In genomic region chr6:5652738-5653137, GRCh38 we compare ENCODE assay signal across 36 cellular contexts.
"Had no signal": no experiment of that assay in that cellular context is flagged by ENCODE, and none has a peak within 500 bp of the region (broad histone marks: within the 10 kb centered on the region; RNA-seq: fewer than 3 reads in every experiment).

No MANE protein-coding gene starts in this region.

- H3K4me1 ChIP-seq: ascending aorta had no signal

- H3K4me1 Mint-ChIP-seq: activated CD4-positive, alpha-beta memory T cell treated with anti-CD3 and anti-CD28 coated beads, Interleukin-2, amount 10 ng/mL, durations not matched to agents 7 days and 5 days; activated CD4-positive, alpha-beta T cell treated with anti-CD3 and anti-CD28 coated beads for 36 hours; activated CD4-positive, alpha-beta T cell treated with anti-CD3 and anti-CD28 coated beads, Interleukin-2, amount 10 ng/mL, durations not matched to agents 7 days and 5 days; activated CD8-positive, alpha-beta memory T cell treated with anti-CD3 and anti-CD28 coated beads, Interleukin-2, amount 10 ng/mL, durations not matched to agents 7 days and 5 days; activated naive CD4-positive, alpha-beta T cell treated with anti-CD3 and anti-CD28 coated beads, Interleukin-2, amount 10 ng/mL, durations not matched to agents 7 days and 5 days; activated naive CD8-positive, alpha-beta T cell treated with anti-CD3 and anti-CD28 coated beads, Interleukin-2, amount 10 ng/mL, durations not matched to agents 7 days and 5 days; brain; T-cell; WTC11 had no signal

- ATAC-seq: activated CD4-positive, alpha-beta T cell treated with anti-CD3 and anti-CD28 coated beads for 36 hours; activated CD4-positive, CD25-positive, alpha-beta regulatory T cell treated with anti-CD3 and anti-CD28 coated beads, Interleukin-2, amount 50 U/mL, for 24 hours; activated CD8-positive, alpha-beta memory T cell treated with anti-CD3 and anti-CD28 coated beads, Interleukin-2, amount 10 ng/mL, durations not matched to agents 7 days and 5 days; activated CD8-positive, alpha-beta T cell treated with anti-CD3 and anti-CD28 coated beads, Interleukin-2, amount 10 ng/mL, durations not matched to agents 7 days and 5 days; activated naive CD8-positive, alpha-beta T cell treated with anti-CD3 and anti-CD28 coated beads, Interleukin-2, amount 50 U/mL, for 24 hours; T-cell; WTC11 had no signal

- H3K27ac Mint-ChIP-seq: activated CD4-positive, alpha-beta memory T cell treated with anti-CD3 and anti-CD28 coated beads, Interleukin-2, amount 10 ng/mL, durations not matched to agents 7 days and 5 days; activated CD4-positive, alpha-beta T cell treated with anti-CD3 and anti-CD28 coated beads for 36 hours; activated CD4-positive, alpha-beta T cell treated with anti-CD3 and anti-CD28 coated beads, Interleukin-2, amount 10 ng/mL, durations not matched to agents 7 days and 5 days; activated CD8-positive, alpha-beta memory T cell treated with anti-CD3 and anti-CD28 coated beads, Interleukin-2, amount 10 ng/mL, durations not matched to agents 7 days and 5 days; activated CD8-positive, alpha-beta T cell treated with anti-CD3 and anti-CD28 coated beads, Interleukin-2, amount 10 ng/mL, durations not matched to agents 7 days and 5 days; activated naive CD4-positive, alpha-beta T cell treated with anti-CD3 and anti-CD28 coated beads, Interleukin-2, amount 10 ng/mL, durations not matched to agents 7 days and 5 days; activated naive CD4-positive, alpha-beta T cell treated with anti-CD3 and anti-CD28 coated beads, Interleukin-2, amount 50 U/mL, for 24 hours; activated naive CD8-positive, alpha-beta T cell; activated naive CD8-positive, alpha-beta T cell treated with anti-CD3 and anti-CD28 coated beads, Interleukin-2, amount 10 ng/mL, durations not matched to agents 7 days and 5 days; activated naive CD8-positive, alpha-beta T cell treated with anti-CD3 and anti-CD28 coated beads, Interleukin-2, amount 50 U/mL, for 24 hours; activated T-cell treated with anti-CD3 and anti-CD28 coated beads, Interleukin-2, amount 50 U/mL, for 24 hours; activated T-helper 2 cell treated with anti-CD3 and anti-CD28 coated beads, Interferon-gamma antibody, Interleukin-2, Interleukin-4, amounts not matched to agents 10 μg/mL and 5 μg/mL and 100 μg/mL, durations not matched to agents 14 hours and 24 hours and 36 hours; brain; T-cell; T-helper 1 cell treated with Interleukin-12 subunit alpha and Interleukin-12 subunit beta and Interleukin-4 antibody, amounts not matched to agents 30 μg/mL and 1 μg/mL, for 36 hours; T-helper 2 cell treated with Interferon-gamma antibody and Interleukin-4, amounts not matched to agents 5 μg/mL and 100 μg/mL, for 36 hours had no signal

- H3K9me3 ChIP-seq: ascending aorta had no signal

- H3K4me3 Mint-ChIP-seq: activated CD4-positive, alpha-beta memory T cell treated with anti-CD3 and anti-CD28 coated beads, Interleukin-2, amount 10 ng/mL, durations not matched to agents 7 days and 5 days; activated CD4-positive, alpha-beta T cell treated with anti-CD3 and anti-CD28 coated beads for 36 hours; activated CD4-positive, alpha-beta T cell treated with anti-CD3 and anti-CD28 coated beads, Interleukin-2, amount 10 ng/mL, durations not matched to agents 7 days and 5 days; activated CD8-positive, alpha-beta memory T cell treated with anti-CD3 and anti-CD28 coated beads, Interleukin-2, amount 10 ng/mL, durations not matched to agents 7 days and 5 days; activated CD8-positive, alpha-beta T cell treated with anti-CD3 and anti-CD28 coated beads, Interleukin-2, amount 10 ng/mL, durations not matched to agents 7 days and 5 days; activated naive CD4-positive, alpha-beta T cell treated with anti-CD3 and anti-CD28 coated beads, Interleukin-2, amount 10 ng/mL, durations not matched to agents 7 days and 5 days; activated naive CD4-positive, alpha-beta T cell treated with anti-CD3 and anti-CD28 coated beads, Interleukin-2, amount 50 U/mL, for 24 hours; activated naive CD8-positive, alpha-beta T cell; activated naive CD8-positive, alpha-beta T cell treated with anti-CD3 and anti-CD28 coated beads, Interleukin-2, amount 10 ng/mL, durations not matched to agents 7 days and 5 days; activated naive CD8-positive, alpha-beta T cell treated with anti-CD3 and anti-CD28 coated beads, Interleukin-2, amount 50 U/mL, for 24 hours; activated T-cell treated with anti-CD3 and anti-CD28 coated beads, Interleukin-2, amount 50 U/mL, for 24 hours; brain; T-cell; T-helper 1 cell treated with Interleukin-12 subunit alpha and Interleukin-12 subunit beta and Interleukin-4 antibody, amounts not matched to agents 30 μg/mL and 1 μg/mL, for 36 hours; T-helper 2 cell treated with Interferon-gamma antibody and Interleukin-4, amounts not matched to agents 5 μg/mL and 100 μg/mL, for 36 hours; WTC11 had no signal

- H3K27ac ChIP-seq: ascending aorta, cardiac muscle cell, WERI-Rb-1 had no signal

- H3K27me3 Mint-ChIP-seq: activated CD4-positive, alpha-beta memory T cell treated with anti-CD3 and anti-CD28 coated beads, Interleukin-2, amount 10 ng/mL, durations not matched to agents 7 days and 5 days; activated CD4-positive, alpha-beta T cell treated with anti-CD3 and anti-CD28 coated beads for 36 hours; activated CD4-positive, alpha-beta T cell treated with anti-CD3 and anti-CD28 coated beads, Interleukin-2, amount 10 ng/mL, durations not matched to agents 7 days and 5 days; activated CD8-positive, alpha-beta memory T cell treated with anti-CD3 and anti-CD28 coated beads, Interleukin-2, amount 10 ng/mL, durations not matched to agents 7 days and 5 days; activated naive CD4-positive, alpha-beta T cell treated with anti-CD3 and anti-CD28 coated beads, Interleukin-2, amount 10 ng/mL, durations not matched to agents 7 days and 5 days; activated naive CD4-positive, alpha-beta T cell treated with anti-CD3 and anti-CD28 coated beads, Interleukin-2, amount 50 U/mL, for 24 hours; activated naive CD8-positive, alpha-beta T cell; activated naive CD8-positive, alpha-beta T cell treated with anti-CD3 and anti-CD28 coated beads, Interleukin-2, amount 10 ng/mL, durations not matched to agents 7 days and 5 days; activated naive CD8-positive, alpha-beta T cell treated with anti-CD3 and anti-CD28 coated beads, Interleukin-2, amount 50 U/mL, for 24 hours; activated T-cell treated with anti-CD3 and anti-CD28 coated beads, Interleukin-2, amount 50 U/mL, for 24 hours; brain; T-cell had no signal

- H3K4me3 ChIP-seq: ascending aorta, cardiac muscle cell had no signal

- DNase-seq: activated CD4-positive, alpha-beta memory T cell treated with anti-CD3 and anti-CD28 coated beads, Interleukin-2, amount 10 ng/mL, durations not matched to agents 7 days and 5 days; activated CD4-positive, alpha-beta T cell treated with anti-CD3 and anti-CD28 coated beads for 1 hour; activated CD4-positive, alpha-beta T cell treated with anti-CD3 and anti-CD28 coated beads for 36 hours; activated CD4-positive, alpha-beta T cell treated with anti-CD3 and anti-CD28 coated beads for 48 hours; activated CD4-positive, alpha-beta T cell treated with anti-CD3 and anti-CD28 coated beads, Interleukin-2, amount 10 ng/mL, durations not matched to agents 7 days and 5 days; activated CD4-positive, alpha-beta T cell treated with anti-CD3 and anti-CD28 coated beads, Interleukin-2, amount 50 U/mL, for 48 hours; activated CD4-positive, CD25-positive, alpha-beta regulatory T cell; activated CD8-positive, alpha-beta memory T cell treated with anti-CD3 and anti-CD28 coated beads for 24 hours; activated CD8-positive, alpha-beta memory T cell treated with anti-CD3 and anti-CD28 coated beads, Interleukin-2, amount 10 ng/mL, durations not matched to agents 7 days and 5 days; activated CD8-positive, alpha-beta memory T cell treated with anti-CD3 and anti-CD28 coated beads, Interleukin-2, amount 50 U/mL, for 48 hours; activated CD8-positive, alpha-beta T cell treated with anti-CD3 and anti-CD28 coated beads, Interleukin-2, amount 10 ng/mL, durations not matched to agents 7 days and 5 days; activated effector memory CD4-positive, alpha-beta T cell treated with Interleukin-2 at 50 U/mL for 16 hours; activated gamma-delta T cell; activated naive CD4-positive, alpha-beta T cell treated with anti-CD3 and anti-CD28 coated beads, Interleukin-2, amount 10 ng/mL, durations not matched to agents 7 days and 5 days; activated naive CD4-positive, alpha-beta T cell treated with Interleukin-2 at 50 U/mL for 16 hours; activated naive CD8-positive, alpha-beta T cell treated with anti-CD3 and anti-CD28 coated beads, Interleukin-2, amount 10 ng/mL, durations not matched to agents 7 days and 5 days; activated naive CD8-positive, alpha-beta T cell treated with anti-CD3 and anti-CD28 coated beads, Interleukin-2, amount 50 U/mL, for 24 hours; activated T-cell treated with anti-CD3 and anti-CD28 coated beads, Interleukin-2, amount 50 U/mL, for 24 hours; activated T-cell treated with anti-CD3 and anti-CD28 coated beads, Interleukin-2, amount 50 U/mL, for 48 hours; amygdala; anterior cingulate cortex; central memory CD4-positive, alpha-beta T cell; T-cell; T-helper 2 cell; T-helper 9 cell; WERI-Rb-1 had no signal

- H3K27me3 ChIP-seq: ascending aorta, cardiac muscle cell had no signal

- H3K9me3 Mint-ChIP-seq: activated CD4-positive, alpha-beta memory T cell treated with anti-CD3 and anti-CD28 coated beads, Interleukin-2, amount 10 ng/mL, durations not matched to agents 7 days and 5 days; activated CD4-positive, alpha-beta T cell treated with anti-CD3 and anti-CD28 coated beads, Interleukin-2, amount 10 ng/mL, durations not matched to agents 7 days and 5 days; activated naive CD4-positive, alpha-beta T cell treated with anti-CD3 and anti-CD28 coated beads, Interleukin-2, amount 10 ng/mL, durations not matched to agents 7 days and 5 days; activated naive CD8-positive, alpha-beta T cell treated with anti-CD3 and anti-CD28 coated beads, Interleukin-2, amount 10 ng/mL, durations not matched to agents 7 days and 5 days; activated naive CD8-positive, alpha-beta T cell treated with anti-CD3 and anti-CD28 coated beads, Interleukin-2, amount 50 U/mL, for 24 hours; activated T-cell treated with anti-CD3 and anti-CD28 coated beads, Interleukin-2, amount 50 U/mL, for 24 hours; activated T-helper 2 cell treated with anti-CD3 and anti-CD28 coated beads, Interferon-gamma antibody, Interleukin-2, Interleukin-4, amounts not matched to agents 10 μg/mL and 5 μg/mL and 100 μg/mL, durations not matched to agents 14 hours and 24 hours and 36 hours; T-cell; T-helper 1 cell treated with Interleukin-12 subunit alpha and Interleukin-12 subunit beta and Interleukin-4 antibody, amounts not matched to agents 30 μg/mL and 1 μg/mL, for 36 hours; T-helper 2 cell treated with Interferon-gamma antibody and Interleukin-4, amounts not matched to agents 5 μg/mL and 100 μg/mL, for 36 hours had no signal

- H3K36me3 ChIP-seq: ascending aorta, cardiac muscle cell, WERI-Rb-1 had no signal
